In the genomic region with DNA sequence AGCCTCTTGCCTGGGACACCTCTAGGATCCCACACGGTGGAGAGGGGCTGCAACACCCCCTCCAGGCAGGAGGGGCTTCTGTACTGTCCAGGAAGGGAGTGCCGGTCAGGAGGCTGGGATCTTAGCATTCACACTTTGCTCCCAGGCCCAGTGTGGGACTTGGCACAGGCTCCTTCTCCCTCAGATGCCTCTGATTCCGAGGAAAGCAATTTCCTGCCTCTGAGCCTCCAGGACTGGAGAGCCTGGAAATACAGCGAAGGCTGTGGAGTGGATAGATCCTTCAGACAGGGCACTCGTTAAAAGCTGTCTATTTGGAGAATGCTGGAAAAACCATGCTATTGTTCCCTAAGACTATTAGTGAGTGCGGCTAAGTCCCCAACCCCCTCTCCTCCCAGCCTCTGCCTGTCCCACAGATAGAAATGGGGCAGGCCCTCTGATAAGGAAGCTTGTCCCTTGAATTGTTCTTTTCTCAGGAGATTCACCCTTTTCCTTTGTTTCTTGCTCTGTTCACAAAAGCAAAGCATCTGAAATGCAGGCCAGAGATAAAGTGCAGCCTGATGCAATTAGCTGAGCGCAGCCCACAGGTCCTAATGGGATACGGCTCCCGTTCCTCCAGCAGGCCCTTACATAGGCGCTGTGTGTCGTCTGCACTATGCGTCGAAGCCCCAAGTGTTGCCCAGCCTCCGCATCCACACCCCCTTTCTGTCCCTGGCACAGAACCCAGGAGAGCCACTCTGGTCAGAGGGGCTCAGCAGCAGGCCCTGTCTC, we compare ENCODE assay signal across 13 cellular contexts.
DNase-seq lines count a peak whose midpoint lies in the region; ATAC-seq, FAIRE-seq and TF ChIP-seq lines count a peak whose summit lies in the region.
"Had no signal": no experiment of that assay in that cellular context is flagged by ENCODE, and none has a peak within 500 bp of the region (broad histone marks: within the 10 kb centered on the region; RNA-seq: fewer than 3 reads in every experiment).

No MANE protein-coding gene starts in this region.

- no peak for FAIRE-seq in urothelium cell line (lab: Jason Lieb, UNC)
- FAIRE-seq: kidney had no signal

- DNase-seq in Daoy (ENCODE audit: low read depth) (peak; percentile 61), glomerular endothelial cell (ENCODE audit: extremely low read depth, low read depth, low spot score) (peak; percentile 27), psoas muscle (no peak), SHP77 (lab: John Stamatoyannopoulos, UW) (no peak), urothelium cell line (ENCODE audit: low spot score) (no peak)
- DNase-seq in activated effector memory CD4-positive, alpha-beta T cell treated with anti-CD3 and anti-CD28 coated beads, Interleukin-2, amount 50 U/mL, for 16 hours = no peak
- DNase-seq in activated CD8-positive, alpha-beta T cell treated with anti-CD3 and anti-CD28 coated beads, Interleukin-2, amount 10 ng/mL, durations not matched to agents 7 days and 5 days = no peak
- DNase-seq: COR-L47, cortex of kidney, NCI-H2107, T-helper 17 cell had no signal

- ATAC-seq in SK-N-SH treated with all-trans-retinoic acid at 6 μM for 48 hours = peak; percentile 88
- ATAC-seq in psoas muscle = peak in 2 of 4 donors; percentile 15 to 25
- ATAC-seq in activated CD8-positive, alpha-beta T cell treated with anti-CD3 and anti-CD28 coated beads, Interleukin-2, amount 10 ng/mL, durations not matched to agents 7 days and 5 days = no peak
- ATAC-seq: T-helper 17 cell had no signal

- no peaks in the 10 kb centered on the region for H3K4me1 Mint-ChIP-seq in activated CD8-positive, alpha-beta T cell treated with anti-CD3 and anti-CD28 coated beads, Interleukin-2, amount 10 ng/mL, durations not matched to agents 7 days and 5 days (ENCODE audit: low read depth)
- H3K4me1 Mint-ChIP-seq: T-helper 17 cell had no signal

- CTCF ChIA-PET in activated CD8-positive, alpha-beta T cell treated with anti-CD3 and anti-CD28 coated beads, Interleukin-2, amount 10 ng/mL, durations not matched to agents 7 days and 5 days (lab: Charles Lee) = interaction anchor here (4.5 kb wide), 1 partner anchor 13 kb away, joined by 12 read pairs; no protein-coding TSS in a partner anchor

- no peaks in the 10 kb centered on the region for H3K36me3 Mint-ChIP-seq in activated CD8-positive, alpha-beta T cell treated with anti-CD3 and anti-CD28 coated beads, Interleukin-2, amount 10 ng/mL, durations not matched to agents 7 days and 5 days (ENCODE audit: low read depth)

- no peak overlapping the region for H3K4me3 Mint-ChIP-seq in activated CD8-positive, alpha-beta T cell treated with anti-CD3 and anti-CD28 coated beads, Interleukin-2, amount 10 ng/mL, durations not matched to agents 7 days and 5 days
- H3K4me3 Mint-ChIP-seq: T-helper 17 cell had no signal

- no peak overlapping the region for H3K27ac Mint-ChIP-seq in activated CD8-positive, alpha-beta T cell treated with anti-CD3 and anti-CD28 coated beads, Interleukin-2, amount 10 ng/mL, durations not matched to agents 7 days and 5 days
- H3K27ac Mint-ChIP-seq: T-helper 17 cell had no signal

- intact Hi-C loops in psoas muscle (cut with DNase I) = loop anchor here in 1 of 2 donors (5.0 kb wide), 1 partner anchor 125 kb away; no protein-coding TSS in a partner anchor

- peaks cover 0 to 21% of the 10 kb centered on the region in 2 donors for H3K36me3 ChIP-seq in psoas muscle (ENCODE audit: insufficient read depth in 1 of 2, low read depth in 1 of 2)

- H3K27me3 Mint-ChIP-seq in activated CD8-positive, alpha-beta T cell treated with anti-CD3 and anti-CD28 coated beads, Interleukin-2, amount 10 ng/mL, durations not matched to agents 7 days and 5 days (ENCODE audit: low read depth) = no peaks in the 10 kb centered on the region
- H3K27me3 Mint-ChIP-seq: T-helper 17 cell had no signal

- 70 to 78% (median 73%) methylated on average over 14 of the region's 14 CpGs for WGBS in psoas muscle, 3 donors

- no peak overlapping the region for H3K4me3 ChIP-seq in psoas muscle

- no peak for TF ChIP-seq CTCF in psoas muscle (IDR thresholded peaks at IDR 0.05)

- POLR2A ChIA-PET in activated CD8-positive, alpha-beta T cell treated with anti-CD3 and anti-CD28 coated beads, Interleukin-2, amount 10 ng/mL, durations not matched to agents 7 days and 5 days (lab: Charles Lee) = no interaction called here

- H3K27ac ChIP-seq in psoas muscle = peak overlapping the region; percentile 30

- no peaks in the 10 kb centered on the region for H3K9me3 ChIP-seq in psoas muscle

- H3K4me1 ChIP-seq in psoas muscle = peaks cover 6% of the 10 kb centered on the region

- no peaks in the 10 kb centered on the region for H3K9me3 Mint-ChIP-seq in activated CD8-positive, alpha-beta T cell treated with anti-CD3 and anti-CD28 coated beads, Interleukin-2, amount 10 ng/mL, durations not matched to agents 7 days and 5 days (ENCODE audit: insufficient read depth)

- H3K27me3 ChIP-seq in psoas muscle (ENCODE audit: insufficient read depth in 3 of 3, low read length in 2 of 3) = no peaks in the 10 kb centered on the region

TF ChIP-seq in SK-N-SH treated with all-trans-retinoic acid at 6 μM for 48 hours, 23 proteins besides CTCF, POLR2A, EP300 and RAD21 (continues in another document):
- TF ChIP-seq ESRRG (CRISPR knock-in tag; IDR thresholded peaks at IDR 0.05) = no peak
- TF ChIP-seq ZFP30 (CRISPR knock-in tag; IDR thresholded peaks at IDR 0.05) = no peak
- no peak for TF ChIP-seq OSR1 (CRISPR knock-in tag; IDR thresholded peaks at IDR 0.05)
- no peak for TF ChIP-seq BACH2 (CRISPR knock-in tag; IDR thresholded peaks at IDR 0.05; ENCODE audit: borderline replicate concordance)
- TF ChIP-seq, protein P1, sequence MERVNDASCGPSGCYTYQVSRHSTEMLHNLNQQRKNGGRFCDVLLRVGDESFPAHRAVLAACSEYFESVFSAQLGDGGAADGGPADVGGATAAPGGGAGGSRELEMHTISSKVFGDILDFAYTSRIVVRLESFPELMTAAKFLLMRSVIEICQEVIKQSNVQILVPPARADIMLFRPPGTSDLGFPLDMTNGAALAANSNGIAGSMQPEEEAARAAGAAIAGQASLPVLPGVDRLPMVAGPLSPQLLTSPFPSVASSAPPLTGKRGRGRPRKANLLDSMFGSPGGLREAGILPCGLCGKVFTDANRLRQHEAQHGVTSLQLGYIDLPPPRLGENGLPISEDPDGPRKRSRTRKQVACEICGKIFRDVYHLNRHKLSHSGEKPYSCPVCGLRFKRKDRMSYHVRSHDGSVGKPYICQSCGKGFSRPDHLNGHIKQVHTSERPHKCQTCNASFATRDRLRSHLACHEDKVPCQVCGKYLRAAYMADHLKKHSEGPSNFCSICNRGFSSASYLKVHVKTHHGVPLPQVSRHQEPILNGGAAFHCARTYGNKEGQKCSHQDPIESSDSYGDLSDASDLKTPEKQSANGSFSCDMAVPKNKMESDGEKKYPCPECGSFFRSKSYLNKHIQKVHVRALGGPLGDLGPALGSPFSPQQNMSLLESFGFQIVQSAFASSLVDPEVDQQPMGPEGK (CRISPR knock-in tag; IDR thresholded peaks at IDR 0.05; ENCODE audit: borderline replicate concordance) = no peak
- TF ChIP-seq, protein P2, sequence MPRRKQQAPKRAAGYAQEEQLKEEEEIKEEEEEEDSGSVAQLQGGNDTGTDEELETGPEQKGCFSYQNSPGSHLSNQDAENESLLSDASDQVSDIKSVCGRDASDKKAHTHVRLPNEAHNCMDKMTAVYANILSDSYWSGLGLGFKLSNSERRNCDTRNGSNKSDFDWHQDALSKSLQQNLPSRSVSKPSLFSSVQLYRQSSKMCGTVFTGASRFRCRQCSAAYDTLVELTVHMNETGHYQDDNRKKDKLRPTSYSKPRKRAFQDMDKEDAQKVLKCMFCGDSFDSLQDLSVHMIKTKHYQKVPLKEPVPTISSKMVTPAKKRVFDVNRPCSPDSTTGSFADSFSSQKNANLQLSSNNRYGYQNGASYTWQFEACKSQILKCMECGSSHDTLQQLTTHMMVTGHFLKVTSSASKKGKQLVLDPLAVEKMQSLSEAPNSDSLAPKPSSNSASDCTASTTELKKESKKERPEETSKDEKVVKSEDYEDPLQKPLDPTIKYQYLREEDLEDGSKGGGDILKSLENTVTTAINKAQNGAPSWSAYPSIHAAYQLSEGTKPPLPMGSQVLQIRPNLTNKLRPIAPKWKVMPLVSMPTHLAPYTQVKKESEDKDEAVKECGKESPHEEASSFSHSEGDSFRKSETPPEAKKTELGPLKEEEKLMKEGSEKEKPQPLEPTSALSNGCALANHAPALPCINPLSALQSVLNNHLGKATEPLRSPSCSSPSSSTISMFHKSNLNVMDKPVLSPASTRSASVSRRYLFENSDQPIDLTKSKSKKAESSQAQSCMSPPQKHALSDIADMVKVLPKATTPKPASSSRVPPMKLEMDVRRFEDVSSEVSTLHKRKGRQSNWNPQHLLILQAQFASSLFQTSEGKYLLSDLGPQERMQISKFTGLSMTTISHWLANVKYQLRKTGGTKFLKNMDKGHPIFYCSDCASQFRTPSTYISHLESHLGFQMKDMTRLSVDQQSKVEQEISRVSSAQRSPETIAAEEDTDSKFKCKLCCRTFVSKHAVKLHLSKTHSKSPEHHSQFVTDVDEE (CRISPR knock-in tag; IDR thresholded peaks at IDR 0.05) = peak; percentile 92
- 0 out of 2 replicates have a peak, but pooled peaks have one; percentile 52 for TF ChIP-seq ZNF565 (CRISPR knock-in tag; conservative IDR thresholded peaks at IDR 0.05; ENCODE audit: low read depth)
- TF ChIP-seq ZFP3 (CRISPR knock-in tag; IDR thresholded peaks at IDR 0.05) = peak; percentile 81
- TF ChIP-seq, protein P3, sequence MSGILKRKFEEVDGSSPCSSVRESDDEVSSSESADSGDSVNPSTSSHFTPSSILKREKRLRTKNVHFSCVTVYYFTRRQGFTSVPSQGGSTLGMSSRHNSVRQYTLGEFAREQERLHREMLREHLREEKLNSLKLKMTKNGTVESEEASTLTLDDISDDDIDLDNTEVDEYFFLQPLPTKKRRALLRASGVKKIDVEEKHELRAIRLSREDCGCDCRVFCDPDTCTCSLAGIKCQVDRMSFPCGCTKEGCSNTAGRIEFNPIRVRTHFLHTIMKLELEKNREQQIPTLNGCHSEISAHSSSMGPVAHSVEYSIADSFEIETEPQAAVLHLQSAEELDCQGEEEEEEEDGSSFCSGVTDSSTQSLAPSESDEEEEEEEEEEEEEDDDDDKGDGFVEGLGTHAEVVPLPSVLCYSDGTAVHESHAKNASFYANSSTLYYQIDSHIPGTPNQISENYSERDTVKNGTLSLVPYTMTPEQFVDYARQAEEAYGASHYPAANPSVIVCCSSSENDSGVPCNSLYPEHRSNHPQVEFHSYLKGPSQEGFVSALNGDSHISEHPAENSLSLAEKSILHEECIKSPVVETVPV (CRISPR knock-in tag; IDR thresholded peaks at IDR 0.05) = 0 out of 2 replicates have a peak, but pooled peaks have one; percentile 50
- no peak for TF ChIP-seq ZC3H10 (CRISPR knock-in tag; IDR thresholded peaks at IDR 0.05)

Comparison
In these comparisons a context has a peak if more than half of its experiments do, and no peak if none do; other contexts are left out.
1. DNase-seq: peak in Daoy (single experiment) and glomerular endothelial cell (single experiment); none in psoas muscle (0 of 2), activated effector memory CD4-positive, alpha-beta T cell treated with anti-CD3 and anti-CD28 coated beads, Interleukin-2, amount 50 U/mL, for 16 hours (single experiment), SHP77 (0 of 2), urothelium cell line (single experiment) and activated CD8-positive, alpha-beta T cell treated with anti-CD3 and anti-CD28 coated beads, Interleukin-2, amount 10 ng/mL, durations not matched to agents 7 days and 5 days (single experiment).